1 cellular context compared by ENCODE assay signal in genomic region chr2:32723467-32724079, GRCh38.
TF ChIP-seq lines count a peak whose summit lies in the region.

No MANE protein-coding gene starts in this region.

TF ChIP-seq in HepG2, 621 proteins besides CTCF, POLR2A, EP300 and RAD21 (continued from another document):
- no peak for TF ChIP-seq RERE (CRISPR knock-in tag; IDR thresholded peaks at IDR 0.05; ENCODE audit: low read depth)
